ENCODE assay signal across 13 cellular contexts in the genomic region with DNA sequence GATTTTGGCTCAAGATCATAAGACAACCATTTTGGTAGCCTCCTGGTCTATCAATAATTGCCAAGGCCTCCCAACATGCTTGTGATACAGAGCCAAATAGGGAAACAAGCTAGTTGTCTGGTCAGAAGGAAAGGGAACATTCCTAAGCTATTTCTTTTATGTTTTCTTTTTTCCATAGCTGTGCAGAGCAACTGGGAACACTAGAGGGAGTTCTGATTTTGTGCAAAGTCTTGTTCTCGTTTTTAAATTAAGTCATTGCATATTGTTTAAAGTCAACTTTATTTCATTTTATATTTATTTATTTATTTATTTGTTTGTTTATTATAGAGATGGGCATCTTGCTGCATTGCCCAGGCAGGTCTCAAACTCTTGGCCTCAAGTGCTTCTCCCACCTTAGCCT.
DNase-seq lines count a peak whose midpoint lies in the region; ATAC-seq, FAIRE-seq and TF ChIP-seq lines count a peak whose summit lies in the region.
"Had no signal": no experiment of that assay in that cellular context is flagged by ENCODE, and none has a peak within 500 bp of the region (broad histone marks: within the 10 kb centered on the region; RNA-seq: fewer than 3 reads in every experiment).

No MANE protein-coding gene starts in this region.

- FAIRE-seq in D721Med (lab: Jason Lieb, UNC): no peak

- BruUV-seq in mammary epithelial cell (replicated peaks; lab: Mats Ljungman, UMichigan): no TSS peak

- 0% methylated on average over 1 of the region's 1 CpG for WGBS in mammary epithelial cell (ENCODE audit: low coverage, missing lambda C conversion rate)

- H3K4me3 ChIP-seq in mammary epithelial cell (replicated peaks in 1 of 3; ENCODE audit: insufficient read depth in 1 of 3, low read depth in 2 of 3, low read length in 3 of 3): no peak overlapping the region
- H3K4me3 ChIP-seq: coronary artery had no signal

- H2AFZ ChIP-seq in mammary epithelial cell (ENCODE audit: low read depth, low read length): no peak overlapping the region

- no peak overlapping the region for H3K9ac ChIP-seq in mammary epithelial cell (ENCODE audit: insufficient read depth, low read length)

- no peak overlapping the region for H3K27ac ChIP-seq in mammary epithelial cell (ENCODE audit: insufficient read depth, low read depth, low read length)
- H3K27ac ChIP-seq: coronary artery had no signal

- in situ Hi-C loops in mammary epithelial cell (cut with MboI; ENCODE audit: low sequenced_read_pairs in 2 of 2): no loop called here

- DNase-seq in D721Med (ENCODE audit: insufficient read length, low spot score): peak; percentile 5
- peak; percentile 16 to 23 for DNase-seq in Kasumi-1 (lab: John Stamatoyannopoulos, UW)
- DNase-seq in mammary epithelial cell: peak; percentile 6
- DNase-seq in medulla oblongata (ENCODE audit: extremely low spot score): peak; percentile 2
- DNase-seq in AML-193 (lab: John Stamatoyannopoulos, UW): no peak
- DNase-seq: activated T-cell treated with anti-CD3 and anti-CD28 coated beads, Interleukin-2, amount 50 U/mL, for 24 hours; DND-41; NCI-H2171 treated with DMSO at 0.1 percent for 48 hours; posterior cingulate gyrus had no signal

- no peaks in the 10 kb centered on the region for H3K27me3 ChIP-seq in mammary epithelial cell (ENCODE audit: insufficient read depth, low read length)

- CTCF ChIA-PET in mammary epithelial cell (lab: Charles Lee; ENCODE audit: low non-redundant PET): interaction anchor here (0.6 to 0.8 kb wide), 5 partner anchors 18 to 351 kb away, joined by 3 to 4 read pairs (median 3); no protein-coding TSS in a partner anchor

- no peaks in the 10 kb centered on the region for H3K4me1 ChIP-seq in mammary epithelial cell (ENCODE audit: insufficient read depth, low read length)

- TF ChIP-seq CTCF in D721Med (IDR thresholded peaks at IDR 0.05; ENCODE audit: insufficient read depth, missing control alignments): peak; percentile 31
- TF ChIP-seq CTCF in mammary epithelial cell (conservative IDR thresholded peaks at IDR 0.05 in 1 of 2, IDR thresholded peaks at IDR 0.05 in 1 of 2; ENCODE audit: extremely low read depth in 1 of 2, insufficient read depth in 1 of 2, low read depth in 1 of 2, low read length in 2 of 2): peak; percentile 63 to 75

- ATAC-seq in HG02884 (IDR thresholded peaks at IDR 0.05; ENCODE audit: unreplicated experiment) (no peak), GM18867 (IDR thresholded peaks at IDR 0.05; ENCODE audit: unreplicated experiment) (no peak), esophagus mucosa (no peak)

- no peaks in the 10 kb centered on the region for H4K20me1 ChIP-seq in mammary epithelial cell (ENCODE audit: insufficient read depth, low read length)

- H3K9me3 ChIP-seq in mammary epithelial cell (replicated peaks; ENCODE audit: insufficient read depth, low read length): no peaks in the 10 kb centered on the region

- dilution Hi-C loops in mammary epithelial cell (cut with HindIII; ENCODE audit: low sequenced_read_pairs): no loop called here

- no peak overlapping the region for H3K4me2 ChIP-seq in mammary epithelial cell (ENCODE audit: insufficient read depth, low read depth, low read length)

- intact Hi-C loops in mammary epithelial cell (cut with micrococcal nuclease): loop anchor here (1.0 kb wide), 2 partner anchors 291 to 609 kb away; no protein-coding TSS in a partner anchor

- H3K79me2 ChIP-seq in mammary epithelial cell (ENCODE audit: insufficient read depth, low read length): no peaks in the 10 kb centered on the region

- H3K36me3 ChIP-seq in mammary epithelial cell (ENCODE audit: insufficient read depth, low read length): no peaks in the 10 kb centered on the region

Comparison
In these comparisons a context has a peak if more than half of its experiments do, and no peak if none do; other contexts are left out.
1. DNase-seq: peak in D721Med (single experiment), Kasumi-1 (2 of 2), mammary epithelial cell (single experiment) and medulla oblongata (single experiment); none in AML-193 (0 of 2).